In the genomic region with DNA sequence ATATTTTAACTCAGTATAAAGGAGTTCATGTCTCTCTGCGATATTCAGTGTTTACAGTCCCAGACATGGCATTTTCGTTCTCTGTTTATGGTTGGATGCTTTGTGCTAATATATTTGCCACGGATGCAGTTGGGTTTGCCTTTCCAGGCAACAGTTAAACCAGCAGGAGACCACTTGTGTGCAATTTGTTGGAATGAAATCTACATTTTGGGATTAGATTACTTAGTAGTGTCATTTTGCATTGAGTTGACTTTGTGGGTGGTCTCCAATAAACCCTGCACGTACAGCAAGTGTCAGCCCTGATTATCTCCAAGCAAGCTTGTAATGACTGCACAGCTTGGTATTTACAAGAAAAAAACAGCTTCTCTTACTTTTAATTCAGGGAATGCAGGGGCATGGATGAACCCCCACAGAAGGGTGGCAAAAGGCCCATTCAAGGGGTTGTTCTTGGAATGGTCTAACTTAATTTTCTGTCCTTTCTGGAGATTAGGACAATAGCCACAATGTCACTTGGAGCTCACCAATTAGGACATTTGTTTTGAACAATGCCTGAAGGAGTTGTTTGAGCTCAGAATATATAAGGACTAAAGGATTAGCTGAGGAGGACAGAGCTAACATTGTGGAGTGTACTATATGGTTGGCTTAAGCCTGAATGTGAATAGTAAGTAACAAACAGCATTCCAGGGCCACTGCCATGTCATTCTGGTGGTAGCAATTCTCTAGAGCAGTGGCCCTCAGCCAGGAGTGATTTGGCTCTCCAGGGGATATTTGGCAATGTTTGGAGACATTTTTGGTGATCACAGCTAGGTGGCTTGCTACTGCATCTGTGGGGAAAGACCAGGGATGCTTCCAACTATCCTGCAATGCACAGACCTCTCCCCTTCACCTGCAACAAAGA, we compare ENCODE assay signal across 17 cellular contexts.
DNase-seq lines count a peak whose midpoint lies in the region; ATAC-seq lines count a peak whose summit lies in the region.
"Had no signal": no experiment of that assay in that cellular context is flagged by ENCODE, and none has a peak within 500 bp of the region (broad histone marks: within the 10 kb centered on the region; RNA-seq: fewer than 3 reads in every experiment).

No MANE protein-coding gene starts in this region.

- H3K4me3 Mint-ChIP-seq in activated CD8-positive, alpha-beta memory T cell treated with anti-CD3 and anti-CD28 coated beads, Interleukin-2, amount 10 ng/mL, durations not matched to agents 7 days and 5 days = no peak overlapping the region
- H3K4me3 Mint-ChIP-seq: CD4-positive, alpha-beta memory T cell had no signal

- H3K36me3 Mint-ChIP-seq in activated CD8-positive, alpha-beta memory T cell treated with anti-CD3 and anti-CD28 coated beads, Interleukin-2, amount 10 ng/mL, durations not matched to agents 7 days and 5 days = no peaks in the 10 kb centered on the region
- H3K36me3 Mint-ChIP-seq: CD4-positive, alpha-beta memory T cell had no signal

- H3K27me3 Mint-ChIP-seq in activated CD8-positive, alpha-beta memory T cell treated with anti-CD3 and anti-CD28 coated beads, Interleukin-2, amount 10 ng/mL, durations not matched to agents 7 days and 5 days = no peaks in the 10 kb centered on the region

- no peak overlapping the region for H3K27ac Mint-ChIP-seq in activated CD8-positive, alpha-beta memory T cell treated with anti-CD3 and anti-CD28 coated beads, Interleukin-2, amount 10 ng/mL, durations not matched to agents 7 days and 5 days
- H3K27ac Mint-ChIP-seq: CD4-positive, alpha-beta memory T cell had no signal

- CTCF ChIA-PET in activated CD8-positive, alpha-beta memory T cell treated with anti-CD3 and anti-CD28 coated beads, Interleukin-2, amount 10 ng/mL, durations not matched to agents 7 days and 5 days (lab: Charles Lee) = no interaction called here

- no peaks in the 10 kb centered on the region for H3K4me1 Mint-ChIP-seq in activated CD8-positive, alpha-beta memory T cell treated with anti-CD3 and anti-CD28 coated beads, Interleukin-2, amount 10 ng/mL, durations not matched to agents 7 days and 5 days
- H3K4me1 Mint-ChIP-seq: CD4-positive, alpha-beta memory T cell had no signal

- peak; percentile 0 for DNase-seq in activated CD8-positive, alpha-beta memory T cell treated with anti-CD3 and anti-CD28 coated beads, Interleukin-2, amount 10 ng/mL, durations not matched to agents 7 days and 5 days
- DNase-seq in activated CD8-positive, alpha-beta memory T cell treated with anti-CD3 and anti-CD28 coated beads, Interleukin-2, amount 50 U/mL, for 48 hours = no peak
- DNase-seq in NCI-H2171 treated with DMSO at 0.1 percent for 48 hours (lab: John Stamatoyannopoulos, UW) (peak; percentile 87), left kidney (ENCODE audit: low read depth, low spot score) (peak; percentile 62), posterior cingulate gyrus (no peak), HCEC 1CT (no peak)
- DNase-seq: CD4-positive, alpha-beta memory T cell; DMS153; H7; NCI-H1092 treated with DMSO at 0.1 percent for 48 hours; NCI-H1694; NCI-H2081 treated with DMSO at 0.1 percent for 48 hours; NCI-H526 treated with DMSO at 0.1 percent for 48 hours; SK-N-SH had no signal

- ATAC-seq in activated CD8-positive, alpha-beta memory T cell treated with anti-CD3 and anti-CD28 coated beads, Interleukin-2, amount 10 ng/mL, durations not matched to agents 7 days and 5 days = no peak
- no peak for ATAC-seq in GM21723 (IDR thresholded peaks at IDR 0.05; ENCODE audit: unreplicated experiment)
- ATAC-seq: K562, Right ventricle myocardium inferior had no signal

- no peaks in the 10 kb centered on the region for H3K9me3 Mint-ChIP-seq in activated CD8-positive, alpha-beta memory T cell treated with anti-CD3 and anti-CD28 coated beads, Interleukin-2, amount 10 ng/mL, durations not matched to agents 7 days and 5 days (ENCODE audit: low read depth)

- intact Hi-C loops in posterior cingulate gyrus (cut with DNase I) = no loop called here

Comparison
In these comparisons a context has a peak if more than half of its experiments do, and no peak if none do; other contexts are left out.
1. DNase-seq: peak in activated CD8-positive, alpha-beta memory T cell treated with anti-CD3 and anti-CD28 coated beads, Interleukin-2, amount 10 ng/mL, durations not matched to agents 7 days and 5 days (single experiment), NCI-H2171 treated with DMSO at 0.1 percent for 48 hours (single experiment) and left kidney (single experiment); none in activated CD8-positive, alpha-beta memory T cell treated with anti-CD3 and anti-CD28 coated beads, Interleukin-2, amount 50 U/mL, for 48 hours (single experiment), posterior cingulate gyrus (0 of 10) and HCEC 1CT (single experiment).